Comparison of ENCODE assay signal across 17 cellular contexts in the genomic region with DNA sequence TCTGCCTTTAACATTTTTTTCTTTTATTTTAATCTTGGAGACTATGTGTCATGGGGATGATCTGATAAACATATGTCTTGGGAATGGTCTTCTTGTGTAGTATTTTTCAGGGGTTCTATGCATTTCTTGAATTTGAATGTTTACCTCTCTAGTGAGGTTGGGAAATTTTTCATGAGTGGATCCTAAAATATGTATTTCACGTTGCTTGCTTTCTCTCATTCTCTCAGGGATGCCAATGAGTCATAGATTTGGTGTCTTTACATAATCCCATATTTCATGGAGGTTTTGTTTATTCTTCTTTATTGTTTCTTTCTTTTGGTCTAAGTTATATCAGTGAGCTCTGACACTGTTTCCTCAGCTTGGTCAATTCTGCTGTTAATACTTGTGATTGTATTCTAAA.
"Had no signal": no experiment of that assay in that cellular context is flagged by ENCODE, and none has a peak within 500 bp of the region (broad histone marks: within the 10 kb centered on the region; RNA-seq: fewer than 3 reads in every experiment).

No MANE protein-coding gene starts in this region.

- H3K4me3 ChIP-seq: adrenal gland, neural progenitor cell, sigmoid colon, thoracic aorta, upper lobe of right lung had no signal

- H3K4me3 Mint-ChIP-seq: activated CD8-positive, alpha-beta memory T cell treated with anti-CD3 and anti-CD28 coated beads, Interleukin-2, amount 10 ng/mL, durations not matched to agents 7 days and 5 days; dendritic cell treated with granulocyte-macrophage colony-stimulating factor and Interleukin-4, amounts not matched to agents 40 ng/mL and 50 ng/mL, for 4 days; naive B cell; neural progenitor cell; stimulated activated naive CD8-positive, alpha-beta T cell treated with anti-CD3 and anti-CD28 coated beads, Interleukin-15, amount 100 ng/mL, for 72 hours had no signal

- DNase-seq: activated CD4-positive, alpha-beta T cell treated with anti-CD3 and anti-CD28 coated beads, Interleukin-2, amount 50 U/mL, for 48 hours; activated CD8-positive, alpha-beta memory T cell treated with anti-CD3 and anti-CD28 coated beads, Interleukin-2, amount 10 ng/mL, durations not matched to agents 7 days and 5 days; activated naive CD4-positive, alpha-beta T cell treated with anti-CD3 and anti-CD28 coated beads, Interleukin-2, amount 50 U/mL, for 16 hours; activated T-cell treated with anti-CD3 and anti-CD28 coated beads, Interleukin-2, amount 50 U/mL, for 1 hour; adrenal gland; effector memory CD4-positive, alpha-beta T cell; naive B cell; sigmoid colon; stimulated activated CD4-positive, alpha-beta T cell treated with anti-CD3 and anti-CD28 coated beads, Interleukin-1b, Interleukin-23, amount 100 ng/mL, for 48 hours; stimulated activated naive CD8-positive, alpha-beta T cell treated with anti-CD3 and anti-CD28 coated beads, Interleukin-15, amount 100 ng/mL, for 72 hours; upper lobe of right lung; WERI-Rb-1 had no signal

- H3K27me3 Mint-ChIP-seq: activated CD8-positive, alpha-beta memory T cell treated with anti-CD3 and anti-CD28 coated beads, Interleukin-2, amount 10 ng/mL, durations not matched to agents 7 days and 5 days; dendritic cell treated with granulocyte-macrophage colony-stimulating factor and Interleukin-4, amounts not matched to agents 40 ng/mL and 50 ng/mL, for 4 days; naive B cell; stimulated activated naive CD8-positive, alpha-beta T cell treated with anti-CD3 and anti-CD28 coated beads, Interleukin-15, amount 100 ng/mL, for 72 hours had no signal

- H3K4me1 Mint-ChIP-seq: activated CD8-positive, alpha-beta memory T cell treated with anti-CD3 and anti-CD28 coated beads, Interleukin-2, amount 10 ng/mL, durations not matched to agents 7 days and 5 days; naive B cell; neural progenitor cell; stimulated activated naive CD8-positive, alpha-beta T cell treated with anti-CD3 and anti-CD28 coated beads, Interleukin-15, amount 100 ng/mL, for 72 hours had no signal

- H3K27ac Mint-ChIP-seq: activated CD8-positive, alpha-beta memory T cell treated with anti-CD3 and anti-CD28 coated beads, Interleukin-2, amount 10 ng/mL, durations not matched to agents 7 days and 5 days; activated T-helper 2 cell treated with anti-CD3 and anti-CD28 coated beads, Interferon-gamma antibody, Interleukin-2, Interleukin-4, amounts not matched to agents 10 μg/mL and 5 μg/mL and 100 μg/mL, durations not matched to agents 14 hours and 24 hours and 36 hours; dendritic cell treated with granulocyte-macrophage colony-stimulating factor and Interleukin-4, amounts not matched to agents 40 ng/mL and 50 ng/mL, for 4 days; naive B cell; neural progenitor cell; stimulated activated naive CD8-positive, alpha-beta T cell treated with anti-CD3 and anti-CD28 coated beads, Interleukin-15, amount 100 ng/mL, for 72 hours had no signal

- H3K27me3 ChIP-seq: adrenal gland, neural progenitor cell, sigmoid colon, upper lobe of right lung had no signal

- H3K4me1 ChIP-seq: adrenal gland, neural progenitor cell, parathyroid adenoma, sigmoid colon, upper lobe of right lung had no signal

- H3K36me3 ChIP-seq: adrenal gland, neural progenitor cell, sigmoid colon, thoracic aorta, upper lobe of right lung, WERI-Rb-1 had no signal

- H3K36me3 Mint-ChIP-seq: activated CD8-positive, alpha-beta memory T cell treated with anti-CD3 and anti-CD28 coated beads, Interleukin-2, amount 10 ng/mL, durations not matched to agents 7 days and 5 days; naive B cell; neural progenitor cell had no signal

- H3K9me3 ChIP-seq: sigmoid colon, upper lobe of right lung had no signal

- ATAC-seq: activated CD8-positive, alpha-beta memory T cell treated with anti-CD3 and anti-CD28 coated beads, Interleukin-2, amount 10 ng/mL, durations not matched to agents 7 days and 5 days; stimulated activated naive CD8-positive, alpha-beta T cell treated with anti-CD3 and anti-CD28 coated beads, Interleukin-15, amount 100 ng/mL, for 72 hours; upper lobe of right lung had no signal

- H3K27ac ChIP-seq: adrenal gland, neural progenitor cell, parathyroid adenoma, sigmoid colon, thoracic aorta, upper lobe of right lung, WERI-Rb-1 had no signal
